In the genomic region with DNA sequence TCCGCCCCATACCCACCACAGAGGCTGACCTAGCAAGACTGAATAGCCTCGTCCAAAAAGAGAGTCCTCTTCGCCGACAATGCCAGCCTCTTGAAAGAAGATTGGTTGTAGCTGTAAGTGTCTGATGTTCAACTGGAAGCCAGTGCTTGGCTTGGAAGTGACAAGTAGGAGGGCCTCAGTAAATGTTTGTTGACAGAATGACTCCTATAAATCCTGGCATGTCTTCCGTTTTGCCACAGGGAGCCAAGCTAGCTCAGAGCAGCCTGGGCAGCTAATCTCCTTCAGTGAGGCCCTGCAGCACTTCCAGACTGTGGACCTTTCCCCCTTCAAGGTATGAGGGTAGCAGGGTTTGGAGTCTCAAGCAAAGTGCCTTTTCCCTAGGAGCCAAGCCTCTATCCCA, we compare ENCODE assay signal across 28 cellular contexts. TPM values are rescaled to one million over a fixed set of nuclear protein-coding genes. Genes with fewer than 3 reads are reported as not detected.
DNase-seq lines count a peak whose midpoint lies in the region; ATAC-seq and TF ChIP-seq lines count a peak whose summit lies in the region.
"Had no signal": no experiment of that assay in that cellular context is flagged by ENCODE, and none has a peak within 500 bp of the region (broad histone marks: within the 10 kb centered on the region; RNA-seq: fewer than 3 reads in every experiment).

No MANE protein-coding gene starts in this region.

- H3K4me1 ChIP-seq in Panc1 (ENCODE audit: control insufficient read depth, insufficient read depth, low read length): peaks cover 16% of the 10 kb centered on the region
- H3K4me1 ChIP-seq in hepatocyte (ENCODE audit: insufficient read depth): no peaks in the 10 kb centered on the region
- peaks cover 0 to 8% (median 2%) of the 10 kb centered on the region in 4 donors for H3K4me1 ChIP-seq in transverse colon
- H3K4me1 ChIP-seq: BE2C, HAP-1 had no signal

- no peaks in the 10 kb centered on the region for H3K27me3 ChIP-seq in Panc1 (ENCODE audit: control insufficient read depth, insufficient read depth, low read length)
- H3K27me3 ChIP-seq in hepatocyte: no peaks in the 10 kb centered on the region
- H3K27me3 ChIP-seq in transverse colon: no peaks in the 10 kb centered on the region
- H3K27me3 ChIP-seq: BE2C had no signal

- no peaks in the 10 kb centered on the region for H3K9me2 ChIP-seq in hepatocyte (replicated peaks; ENCODE audit: insufficient read depth)

- no peak overlapping the region for H3K4me3 Mint-ChIP-seq in MCF 10A (ENCODE audit: unreplicated experiment)
- H3K4me3 Mint-ChIP-seq: activated CD8-positive, alpha-beta memory T cell treated with anti-CD3 and anti-CD28 coated beads, Interleukin-2, amount 10 ng/mL, durations not matched to agents 7 days and 5 days; activated naive CD4-positive, alpha-beta T cell treated with anti-CD3 and anti-CD28 coated beads, Interleukin-2, amount 50 U/mL, for 24 hours; naive B cell had no signal

- no peaks in the 10 kb centered on the region for H4K20me1 ChIP-seq in hepatocyte (ENCODE audit: insufficient read depth, poor library complexity, severe bottlenecking)

- TF ChIP-seq POLR2A in transverse colon (IDR thresholded peaks at IDR 0.05): no peak

- H3K9me3 Mint-ChIP-seq in MCF 10A (ENCODE audit: unreplicated experiment): no peaks in the 10 kb centered on the region
- H3K9me3 Mint-ChIP-seq: activated naive CD4-positive, alpha-beta T cell treated with anti-CD3 and anti-CD28 coated beads, Interleukin-2, amount 50 U/mL, for 24 hours had no signal

- TF ChIP-seq CTCF in MCF 10A (IDR thresholded peaks at IDR 0.05; ENCODE audit: unreplicated experiment) (no peak), Panc1 (IDR thresholded peaks at IDR 0.05) (no peak), hepatocyte (IDR thresholded peaks at IDR 0.05; ENCODE audit: poor library complexity) (no peak), transverse colon (IDR thresholded peaks at IDR 0.05) (no peak)

- no peak overlapping the region for H3K4me3 ChIP-seq in Panc1 (ENCODE audit: low read depth in 2 of 2, low read length in 2 of 2)
- no peak overlapping the region for H3K4me3 ChIP-seq in hepatocyte
- no peak overlapping the region for H3K4me3 ChIP-seq in transverse colon
- H3K4me3 ChIP-seq: HAP-1, skin epidermis had no signal

- 81% methylated on average over 5 of the region's 5 CpGs for WGBS in hepatocyte (ENCODE audit: low lambda C conversion rate, missing lambda C conversion rate)
- WGBS in transverse colon (ENCODE audit: low coverage in 1 of 2), 2 donors: 49% methylated on average over 5 of the region's 5 CpGs; no CpG with 5 or more reads in 1 of the 2 donors

- H3K4me2 ChIP-seq in hepatocyte: no peak overlapping the region

- H3K79me2 ChIP-seq in hepatocyte: no peaks in the 10 kb centered on the region

- no peaks in the 10 kb centered on the region for H3K9me3 ChIP-seq in Panc1 (ENCODE audit: control insufficient read depth, insufficient read depth, low read depth, low read length)
- no peaks in the 10 kb centered on the region for H3K9me3 ChIP-seq in hepatocyte (ENCODE audit: low read depth)
- no peaks in the 10 kb centered on the region for H3K9me3 ChIP-seq in transverse colon
- H3K9me3 ChIP-seq: BE2C, HAP-1 had no signal

- H3K36me3 ChIP-seq in Panc1 (ENCODE audit: control insufficient read depth, insufficient read depth, low read length) (no peaks in the 10 kb centered on the region), hepatocyte (replicated peaks; ENCODE audit: insufficient read depth, low read depth) (no peaks in the 10 kb centered on the region), transverse colon (peaks cover 0 to 16% (median 0%) of the 10 kb centered on the region in 4 donors)
- H3K36me3 ChIP-seq: BE2C, HAP-1, WERI-Rb-1 had no signal

- H3K4me1 Mint-ChIP-seq in MCF 10A (ENCODE audit: insufficient read depth, unreplicated experiment): no peaks in the 10 kb centered on the region
- H3K4me1 Mint-ChIP-seq: activated CD8-positive, alpha-beta memory T cell treated with anti-CD3 and anti-CD28 coated beads, Interleukin-2, amount 10 ng/mL, durations not matched to agents 7 days and 5 days; activated naive CD4-positive, alpha-beta T cell treated with anti-CD3 and anti-CD28 coated beads, Interleukin-2, amount 50 U/mL, for 24 hours; naive B cell had no signal

- no peak for TF ChIP-seq EP300 in transverse colon (IDR thresholded peaks at IDR 0.05; ENCODE audit: low read depth)

- no peak overlapping the region for H3K27ac Mint-ChIP-seq in MCF 10A (ENCODE audit: low read depth, unreplicated experiment)
- H3K27ac Mint-ChIP-seq: activated CD8-positive, alpha-beta memory T cell treated with anti-CD3 and anti-CD28 coated beads, Interleukin-2, amount 10 ng/mL, durations not matched to agents 7 days and 5 days; activated naive CD4-positive, alpha-beta T cell treated with anti-CD3 and anti-CD28 coated beads, Interleukin-2, amount 50 U/mL, for 24 hours had no signal

- peaks cover 20% of the 10 kb centered on the region for H3K36me3 Mint-ChIP-seq in MCF 10A (ENCODE audit: insufficient read depth, unreplicated experiment)
- H3K36me3 Mint-ChIP-seq: naive B cell had no signal

- H2AFZ ChIP-seq in hepatocyte: no peak overlapping the region

- no peaks in the 10 kb centered on the region for H3K27me3 Mint-ChIP-seq in MCF 10A (ENCODE audit: insufficient read depth, unreplicated experiment)
- H3K27me3 Mint-ChIP-seq: activated CD8-positive, alpha-beta memory T cell treated with anti-CD3 and anti-CD28 coated beads, Interleukin-2, amount 10 ng/mL, durations not matched to agents 7 days and 5 days; activated naive CD4-positive, alpha-beta T cell treated with anti-CD3 and anti-CD28 coated beads, Interleukin-2, amount 50 U/mL, for 24 hours; naive B cell had no signal

- CTCF ChIA-PET in MCF 10A (lab: Yijun Ruan, JAX): no interaction called here
- CTCF ChIA-PET in Panc1 (lab: Charles Lee): interaction anchor here (0.6 to 1.1 kb wide), 2 partner anchors 134 to 302 kb away, joined by 3 to 4 read pairs; no protein-coding TSS in a partner anchor

- POLR2A ChIA-PET in MCF 10A (lab: Yijun Ruan, JAX) (interaction anchor here (1.2 kb wide), 1 partner anchor 41 kb away, joined by 3 read pairs; the partner anchor contains the start of gene TGOLN2), Panc1 (lab: Charles Lee) (interaction anchor here (0.6 kb wide), 1 partner anchor 23 kb away, joined by 9 read pairs; no protein-coding TSS in a partner anchor)

- in situ Hi-C loops in T47D (cut with HindIII; ENCODE audit: low pct_unique_long_range_greater_than_20kb, low sequenced_read_pairs): no loop called here
- in situ Hi-C loops in Panc1 (cut with HindIII; ENCODE audit: low pct_unique_long_range_greater_than_20kb, low sequenced_read_pairs): no loop called here
- in situ Hi-C loops in transverse colon (cut with MboI; ENCODE audit: low pct_ligation_motif_present in 1 of 4, low pct_unique_long_range_greater_than_20kb in 1 of 4, low sequenced_read_pairs in 3 of 4): no loop called here

- BruUV-seq in MCF 10A (replicated peaks; lab: Mats Ljungman, UMichigan) (no TSS peak), Panc1 (replicated peaks; lab: Mats Ljungman, UMichigan) (no TSS peak)

- intact Hi-C loops in MCF 10A (cut with micrococcal nuclease): no loop called here
- intact Hi-C loops in Panc1 (cut with micrococcal nuclease; ENCODE audit: unreplicated experiment): no loop called here
- intact Hi-C loops in transverse colon (cut with DNase I; ENCODE audit: low total_unique reads): no loop called here

- peak; percentile 94 for ATAC-seq in Panc1
- no peak for ATAC-seq in HG02852 (IDR thresholded peaks at IDR 0.05; ENCODE audit: unreplicated experiment)
- ATAC-seq in HG03196 (IDR thresholded peaks at IDR 0.05; ENCODE audit: unreplicated experiment): no peak
- ATAC-seq: activated CD8-positive, alpha-beta memory T cell treated with anti-CD3 and anti-CD28 coated beads, Interleukin-2, amount 10 ng/mL, durations not matched to agents 7 days and 5 days; SK-N-SH treated with all-trans-retinoic acid at 6 μM for 48 hours had no signal

- peak overlapping the region; percentile 10 for H3K27ac ChIP-seq in Panc1 (ENCODE audit: low read length)
- no peak overlapping the region for H3K27ac ChIP-seq in hepatocyte
- no peak overlapping the region for H3K27ac ChIP-seq in transverse colon
- H3K27ac ChIP-seq: HL-60, skin epidermis, WERI-Rb-1 had no signal

- peak; percentile 42 to 79 for DNase-seq in T47D (ENCODE audit: low read depth in 1 of 2, low spot score in 1 of 2)
- no peak for DNase-seq in MCF 10A (ENCODE audit: unreplicated experiment)
- DNase-seq in Panc1 (ENCODE audit: low read depth, low spot score): no peak
- peak; percentile 26 for DNase-seq in hepatocyte (ENCODE audit: low spot score)
- DNase-seq in transverse colon: peak; percentile 39
- no peak for DNase-seq in stimulated activated CD4-positive, alpha-beta T cell treated with anti-CD3 and anti-CD28 coated beads, Interleukin-4, amount 100 ng/mL, for 4 hours
- DNase-seq: activated CD4-positive, alpha-beta T cell treated with anti-CD3 and anti-CD28 coated beads, Interleukin-2, amount 50 U/mL, for 1 hour; activated CD8-positive, alpha-beta memory T cell treated with anti-CD3 and anti-CD28 coated beads, Interleukin-2, amount 10 ng/mL, durations not matched to agents 7 days and 5 days; anterior cingulate cortex; BE2C; caudate nucleus; COR-L47; dermis blood vessel endothelial cell; EL; naive B cell; NCI-H1436; NCI-H2171 treated with DMSO at 0.1 percent for 48 hours; NCI-H774; occipital lobe; WERI-Rb-1 had no signal

RNA-seq across cellular contexts. Expression of gene ELMOD3, which starts 14.9 kb away (rescaled TPM):
- total RNA-seq in MCF 10A (2022): 16.2 and 16.7 TPM in 2 replicates
- 14.8 TPM for total RNA-seq in Panc1 (2021; ENCODE audit: unreplicated experiment)
- 18.8 TPM for polyA plus RNA-seq in Panc1 (2012; ENCODE audit: insufficient read length)
- 17.6 and 25.1 TPM in 2 replicates for total RNA-seq in hepatocyte
- polyA plus RNA-seq in hepatocyte: 16.4 and 18.1 TPM in 2 replicates
- total RNA-seq in transverse colon: 10 to 100 TPM; 13.3 to 37.8 (median 32.8) TPM

RNA-seq across cellular contexts. Expression of gene RETSAT, which starts 15.2 kb away (rescaled TPM):
- 59.2 and 60.4 TPM in 2 replicates for total RNA-seq in MCF 10A (2022)
- total RNA-seq in Panc1 (2021; ENCODE audit: unreplicated experiment): 50.9 TPM
- polyA plus RNA-seq in Panc1 (2012; ENCODE audit: insufficient read length): 45.0 TPM
- 55.3 and 58.5 TPM in 2 replicates for total RNA-seq in hepatocyte
- 22.2 and 24.7 TPM in 2 replicates for polyA plus RNA-seq in hepatocyte
- total RNA-seq in transverse colon: 100 to 1,000 TPM; 109 to 638 (median 330) TPM

RNA-seq across cellular contexts. Expression of gene CAPG, which starts 40.7 kb away (rescaled TPM):
- total RNA-seq in MCF 10A (2022): 173 and 188 TPM in 2 replicates
- 202 TPM for total RNA-seq in Panc1 (2021; ENCODE audit: unreplicated experiment)
- 510 TPM for polyA plus RNA-seq in Panc1 (2012; ENCODE audit: insufficient read length)
- 108 and 123 TPM in 2 replicates for total RNA-seq in hepatocyte
- polyA plus RNA-seq in hepatocyte: 172 and 188 TPM in 2 replicates
- 10 to 100 TPM; 18.3 to 92.1 (median 45.2) TPM for total RNA-seq in transverse colon

RNA-seq across cellular contexts. Expression of gene TGOLN2, which starts 41.7 kb away (rescaled TPM):
- total RNA-seq in MCF 10A (2022) (62.9 and 65.5 TPM in 2 replicates), Panc1 (2021; ENCODE audit: unreplicated experiment) (178 TPM), hepatocyte (66.5 and 72.0 TPM in 2 replicates), transverse colon (100 to 1,000 TPM; 113 to 234 (median 232) TPM)
- polyA plus RNA-seq in Panc1 (2012; ENCODE audit: insufficient read length): 128 TPM
- 51.1 and 52.4 TPM in 2 replicates for polyA plus RNA-seq in hepatocyte

RNA-seq across cellular contexts. Expression of gene SH2D6, which starts 49.0 kb away (rescaled TPM):
- 0.84 and 2.2 TPM in 2 replicates for total RNA-seq in MCF 10A (2022)
- total RNA-seq in Panc1 (2021; ENCODE audit: unreplicated experiment): 3.3 TPM
- 3.3 TPM for polyA plus RNA-seq in Panc1 (2012; ENCODE audit: insufficient read length)
- 0.27 and 0.36 TPM in 2 replicates for total RNA-seq in hepatocyte
- polyA plus RNA-seq in hepatocyte: 2.3 and 2.8 TPM in 2 replicates
- total RNA-seq in transverse colon: 10 to 100 TPM in 2 of 4 donors, 1 to 10 TPM in 1, not detected in 1; 7.6 to 14.2 (median 11.4) TPM
- total RNA-seq: dermis blood vessel endothelial cell, mesenteric fat pad had no signal

Comparison
In these comparisons a context has a peak if more than half of its experiments do, and no peak if none do; other contexts are left out.
1. DNase-seq: peak in T47D (2 of 2), hepatocyte (single experiment) and transverse colon (single experiment); none in MCF 10A (single experiment), Panc1 (single experiment) and stimulated activated CD4-positive, alpha-beta T cell treated with anti-CD3 and anti-CD28 coated beads, Interleukin-4, amount 100 ng/mL, for 4 hours (0 of 2).